In the genomic region with DNA sequence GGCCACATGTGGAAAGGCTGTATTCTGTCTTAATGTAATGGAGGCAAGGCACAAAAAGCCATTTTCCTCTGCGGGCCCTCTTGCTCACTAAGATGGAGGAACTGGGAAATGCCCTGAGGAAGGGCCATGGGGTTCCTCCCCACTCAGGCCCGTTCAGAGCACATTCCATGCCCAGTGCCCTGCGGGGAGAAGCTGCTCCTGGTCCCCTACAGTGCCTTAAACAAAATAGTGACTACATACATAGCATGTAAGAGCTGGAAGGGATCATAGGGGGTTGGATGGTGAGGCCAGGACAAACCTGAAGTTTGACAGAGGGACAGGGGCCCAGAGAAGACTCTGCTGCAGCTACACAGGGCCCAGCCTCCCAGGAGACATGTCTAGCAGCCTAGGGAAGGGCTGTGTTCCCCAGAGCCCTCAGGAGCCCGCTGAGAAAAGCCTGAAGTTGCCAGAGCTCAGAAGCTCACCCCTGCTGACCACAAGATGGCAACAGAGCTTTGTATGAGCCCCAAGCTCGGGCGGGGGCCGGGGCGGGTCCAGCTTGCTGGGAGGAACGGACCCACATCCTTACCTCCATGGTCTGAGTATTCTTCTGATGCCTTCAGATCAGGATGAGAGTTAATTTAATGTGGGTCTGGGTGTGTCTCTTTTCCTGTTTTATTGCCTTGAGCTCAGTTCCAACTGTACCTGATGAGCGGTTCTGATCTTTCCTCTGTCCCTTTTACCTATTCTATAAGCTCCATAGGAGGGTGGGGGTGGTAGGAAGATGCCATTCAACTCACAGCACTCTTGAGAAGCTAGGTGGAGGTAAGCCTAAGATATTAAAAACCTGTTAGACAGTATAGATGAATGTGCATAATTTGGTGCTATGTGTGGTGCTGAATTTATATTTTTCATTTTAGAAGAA, we compare ENCODE assay signal across 9 cellular contexts.
DNase-seq lines count a peak whose midpoint lies in the region; ATAC-seq, FAIRE-seq and TF ChIP-seq lines count a peak whose summit lies in the region.
"Had no signal": no experiment of that assay in that cellular context is flagged by ENCODE, and none has a peak within 500 bp of the region (broad histone marks: within the 10 kb centered on the region; RNA-seq: fewer than 3 reads in every experiment).

No MANE protein-coding gene starts in this region.

- H3K4me2 ChIP-seq in GM12878 (ENCODE audit: control insufficient read depth, insufficient read depth), result no peak overlapping the region

- H3K27ac ChIP-seq in Peyer's patch (no peak overlapping the region), GM12878 (ENCODE audit: control insufficient read depth, insufficient read depth) (no peak overlapping the region), testis (no peak overlapping the region), sigmoid colon (no peak overlapping the region)
- H3K27ac ChIP-seq: neutrophil had no signal

- CTCF ChIA-PET in GM12878 (lab: Yijun Ruan, JAX), result interaction anchor here (0.5 to 3.4 kb wide), 17 partner anchors 9 to 1292 kb away, joined by 3 to 25 read pairs (median 4); no protein-coding TSS in a partner anchor

- 11% methylated on average over 10 of the region's 10 CpGs for WGBS in GM12878 (ENCODE audit: insufficient coverage, insufficient replicate concordance, low lambda C conversion rate, missing lambda C conversion rate)
- WGBS in testis, 2 donors, result 46 to 63% methylated on average over 7 to 10 of the region's 10 CpGs
- 23 to 25% methylated on average over 10 of the region's 10 CpGs for WGBS in sigmoid colon, 2 donors

- no TSS peak for BruUV-seq in GM12878 (replicated peaks; lab: Mats Ljungman, UMichigan)

- TF ChIP-seq RAD21 in GM12878 (IDR thresholded peaks at IDR 0.05; ENCODE audit: insufficient read depth, low read depth, low read length), result peak; percentile 36; the same call in 1 of the 2 replicates

- ATAC-seq in GM12878 (peak; percentile 88), left colon (peak; percentile 52)

- SMC1A ChIA-PET in GM12878 (lab: Charles Lee; ENCODE audit: uncharacterized antibody, unreplicated experiment), result interaction anchor here (0.7 to 1.7 kb wide), 6 partner anchors 23 to 1292 kb away, joined by 3 to 10 read pairs (median 4); no protein-coding TSS in a partner anchor

- intact Hi-C loops in GM12878 (cut with micrococcal nuclease; ENCODE audit: unreplicated experiment), result loop anchor here (10.0 kb wide), 1 partner anchor 784 kb away; no protein-coding TSS in a partner anchor
- intact Hi-C loops in left colon (cut with DNase I, micrococcal nuclease), result no loop called here
- intact Hi-C loops in testis (cut with DNase I; ENCODE audit: low total_unique reads), result no loop called here
- intact Hi-C loops in sigmoid colon (cut with DNase I), result no loop called here

- TF ChIP-seq CTCF in Peyer's patch (IDR thresholded peaks at IDR 0.05) (peak in 4 of 6 experiments; percentile 15 to 37 (median 23)), GM12878 (IDR thresholded peaks at IDR 0.05 in 2 of 3, conservative IDR thresholded peaks at IDR 0.05 in 1 of 3; ENCODE audit: control insufficient read depth in 2 of 3, extremely low read depth in 1 of 3, insufficient read depth in 1 of 3, low read depth in 3 of 3, low read length in 3 of 3) (peak; percentile 33 to 59 (median 49); a peak in 5 of 6 replicates), testis (IDR thresholded peaks at IDR 0.05) (peak in 1 of 3 experiments; percentile 32), sigmoid colon (IDR thresholded peaks at IDR 0.05) (peak in 1 of 4 experiments; percentile 31)

- no peaks in the 10 kb centered on the region for H3K79me2 ChIP-seq in GM12878 (ENCODE audit: control insufficient read depth, insufficient read depth, low read length)

- TF ChIP-seq POLR2A in Peyer's patch (IDR thresholded peaks at IDR 0.05), result no peak
- TF ChIP-seq POLR2A in GM12878 (IDR thresholded peaks at IDR 0.05; ENCODE audit: low read depth, low read length), result no peak
- no peak for TF ChIP-seq POLR2A in testis (IDR thresholded peaks at IDR 0.05)
- no peak for TF ChIP-seq POLR2A in sigmoid colon (IDR thresholded peaks at IDR 0.05)

- H3K9me3 ChIP-seq in Peyer's patch (no peaks in the 10 kb centered on the region), GM12878 (replicated peaks; ENCODE audit: control insufficient read depth, insufficient read depth, low read length) (no peaks in the 10 kb centered on the region), testis (no peaks in the 10 kb centered on the region), sigmoid colon (no peaks in the 10 kb centered on the region)
- H3K9me3 ChIP-seq: neutrophil had no signal

- DNase-seq in DMS53 (lab: John Stamatoyannopoulos, UW) (peak; percentile 77), HPDE6-E6E7 (ENCODE audit: extremely low spot score) (peak; percentile 63), Peyer's patch (peak in 2 of 3 donors; percentile 43 to 53), GM12878 (ENCODE audit: low read depth, low spot score) (no peak), left colon (peak in 1 of 2 donors; percentile 36), testis (peak; percentile 66), NCI-H2171 treated with DMSO at 0.1 percent for 48 hours (lab: John Stamatoyannopoulos, UW) (no peak), sigmoid colon (no peak)

- H3K4me1 ChIP-seq in Peyer's patch, result no peaks in the 10 kb centered on the region
- H3K4me1 ChIP-seq in GM12878 (ENCODE audit: control insufficient read depth, insufficient read depth, low read length), result no peaks in the 10 kb centered on the region
- peaks cover 8% of the 10 kb centered on the region for H3K4me1 ChIP-seq in testis
- H3K4me1 ChIP-seq in sigmoid colon, result no peaks in the 10 kb centered on the region

- H3K4me3 ChIP-seq in Peyer's patch (no peak overlapping the region), GM12878 (no peak overlapping the region), testis (no peak overlapping the region), sigmoid colon (no peak overlapping the region)

- in situ Hi-C loops in GM12878 (cut with MboI), result no loop called here

- H3K36me3 ChIP-seq in Peyer's patch (no peaks in the 10 kb centered on the region), GM12878 (ENCODE audit: control insufficient read depth in 2 of 2, insufficient read depth in 2 of 2, low read length in 1 of 2) (no peaks in the 10 kb centered on the region), testis (ENCODE audit: low read depth, missing control alignments) (no peaks in the 10 kb centered on the region), sigmoid colon (no peaks in the 10 kb centered on the region)
- H3K36me3 ChIP-seq: neutrophil had no signal

- RAD21 ChIA-PET in GM12878 (lab: Charles Lee; ENCODE audit: unreplicated experiment), result interaction anchor here (0.6 to 3.1 kb wide), 13 partner anchors 16 to 1460 kb away, joined by 3 to 20 read pairs (median 3); a partner anchor contains a TSS

- H3K27me3 ChIP-seq in Peyer's patch (no peaks in the 10 kb centered on the region), GM12878 (replicated peaks in 1 of 2; ENCODE audit: control insufficient read depth in 2 of 2, insufficient read depth in 2 of 2, low read length in 1 of 2) (peaks cover 1 to 3% of the 10 kb centered on the region in 2 experiments; a peak in 2 of 4 replicates), testis (no peaks in the 10 kb centered on the region), sigmoid colon (peaks cover 0 to 10% (median 4%) of the 10 kb centered on the region in 3 donors)

- TF ChIP-seq EP300 in GM12878 (IDR thresholded peaks at IDR 0.05; ENCODE audit: borderline replicate concordance in 1 of 2, control insufficient read depth in 1 of 2, low read depth in 2 of 2, low read length in 2 of 2) (no peak), sigmoid colon (IDR thresholded peaks at IDR 0.05) (no peak)

- H4K20me1 ChIP-seq in GM12878 (ENCODE audit: control insufficient read depth, insufficient read depth), result no peaks in the 10 kb centered on the region

- FAIRE-seq in GM12878 (lab: Jason Lieb, UNC), result no peak

- H3K9ac ChIP-seq in GM12878 (ENCODE audit: control insufficient read depth, insufficient read depth, low read length), result no peak overlapping the region

- POLR2A ChIA-PET in GM12878 (lab: Charles Lee), result interaction anchor here (0.6 kb wide), 1 partner anchor 1070 kb away, joined by 4 read pairs; no protein-coding TSS in a partner anchor

- no peak overlapping the region for H2AFZ ChIP-seq in GM12878 (ENCODE audit: control insufficient read depth, low read depth, low read length)

TF ChIP-seq in GM12878, 131 proteins besides CTCF, POLR2A, EP300 and RAD21:
- TF ChIP-seq POLR2AphosphoS5 (IDR thresholded peaks at IDR 0.05; ENCODE audit: low read length) (no peak), TAF1 (IDR thresholded peaks at IDR 0.05; ENCODE audit: borderline replicate concordance, low read depth, low read length) (no peak), NR2C1 (IDR thresholded peaks at IDR 0.05) (no peak), SMC3 (IDR thresholded peaks at IDR 0.05; ENCODE audit: borderline replicate concordance, low read length) (peak; percentile 49; the same call in 1 of the 2 replicates), CREB1 (IDR thresholded peaks at IDR 0.05; ENCODE audit: low read depth) (no peak), RELA (IDR thresholded peaks at IDR 0.05; ENCODE audit: borderline replicate concordance, partially characterized antibody) (no peak)

Comparison
In these comparisons a context has a peak if more than half of its experiments do, and no peak if none do; other contexts are left out.
1. DNase-seq: peak in DMS53 (single experiment), HPDE6-E6E7 (single experiment), Peyer's patch (2 of 3) and testis (single experiment); none in GM12878 (single experiment), NCI-H2171 treated with DMSO at 0.1 percent for 48 hours (single experiment) and sigmoid colon (single experiment).